ENCODE assay signal across 1 cellular context in the genomic region with DNA sequence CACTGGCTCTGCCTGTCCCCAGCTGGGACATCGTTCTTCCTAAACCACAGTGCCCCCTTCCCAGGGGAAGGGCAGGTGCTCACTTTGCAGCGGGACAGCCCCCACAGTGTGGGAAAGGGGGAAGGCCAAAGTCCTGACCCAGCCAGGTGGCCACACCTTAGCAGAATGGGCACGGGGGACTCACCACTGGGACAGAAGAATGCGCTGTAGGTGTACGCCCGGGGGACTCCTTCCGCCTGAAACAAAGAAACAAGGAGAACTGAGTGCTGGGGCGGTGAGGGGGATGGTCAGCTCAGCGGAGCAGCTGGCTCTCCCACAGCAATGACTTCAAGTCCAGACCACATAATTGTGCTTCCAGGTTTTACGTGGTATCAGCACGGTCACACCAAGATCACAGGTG.
TF ChIP-seq lines count a peak whose summit lies in the region.

No MANE protein-coding gene starts in this region.

TF ChIP-seq in H1, 55 proteins besides CTCF, POLR2A, EP300 and RAD21:
- TF ChIP-seq GTF2F1 (IDR thresholded peaks at IDR 0.05; ENCODE audit: borderline replicate concordance, low read depth, low read length): no peak
- TF ChIP-seq KDM4A (IDR thresholded peaks at IDR 0.05; ENCODE audit: low read depth, low read length, severe bottlenecking): no peak
- TF ChIP-seq ZNF274 (IDR thresholded peaks at IDR 0.05; ENCODE audit: borderline replicate concordance, extremely low read depth, low read length): no peak
- TF ChIP-seq RXRA (IDR thresholded peaks at IDR 0.05; ENCODE audit: insufficient read depth, low read depth, low read length): no peak
